In the genomic region with DNA sequence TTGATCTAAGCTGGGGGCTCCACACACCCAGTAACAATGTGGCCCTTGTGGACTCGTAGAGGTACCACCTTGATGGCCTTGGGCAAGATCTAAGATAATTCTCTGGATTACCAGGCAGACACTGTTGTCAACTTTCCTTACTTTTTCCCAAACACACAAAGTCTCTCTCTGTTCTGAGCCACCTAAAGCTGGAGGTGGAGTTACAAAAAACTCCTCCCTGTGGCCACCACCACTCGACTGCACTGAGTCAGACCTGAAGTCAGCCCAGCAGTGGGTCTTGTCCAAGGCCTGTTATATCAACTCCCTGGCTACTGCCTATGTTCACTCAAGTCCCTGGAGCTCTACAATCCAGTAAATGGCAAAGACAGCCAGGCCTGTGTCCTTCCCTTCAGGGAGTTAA, we compare ENCODE assay signal across 8 cellular contexts.
"Had no signal": no experiment of that assay in that cellular context is flagged by ENCODE, and none has a peak within 500 bp of the region (broad histone marks: within the 10 kb centered on the region; RNA-seq: fewer than 3 reads in every experiment).

No MANE protein-coding gene starts in this region.

- DNase-seq: GM23248, GOT3, H7, HFFc6, KBM-7 had no signal

- ATAC-seq: HCT116, HepG2 had no signal

- H3K9ac ChIP-seq: GM23248 had no signal

- H3K4me1 ChIP-seq: HAP-1 had no signal

- H3K9me3 ChIP-seq: HAP-1 had no signal

- H3K36me3 ChIP-seq: HAP-1 had no signal

- H3K27ac ChIP-seq: GM23248 had no signal

- H3K4me3 ChIP-seq: GM23248, HAP-1 had no signal

- H2AFZ ChIP-seq: GM23248 had no signal

- FAIRE-seq: HepG2 had no signal
